In the genomic region with DNA sequence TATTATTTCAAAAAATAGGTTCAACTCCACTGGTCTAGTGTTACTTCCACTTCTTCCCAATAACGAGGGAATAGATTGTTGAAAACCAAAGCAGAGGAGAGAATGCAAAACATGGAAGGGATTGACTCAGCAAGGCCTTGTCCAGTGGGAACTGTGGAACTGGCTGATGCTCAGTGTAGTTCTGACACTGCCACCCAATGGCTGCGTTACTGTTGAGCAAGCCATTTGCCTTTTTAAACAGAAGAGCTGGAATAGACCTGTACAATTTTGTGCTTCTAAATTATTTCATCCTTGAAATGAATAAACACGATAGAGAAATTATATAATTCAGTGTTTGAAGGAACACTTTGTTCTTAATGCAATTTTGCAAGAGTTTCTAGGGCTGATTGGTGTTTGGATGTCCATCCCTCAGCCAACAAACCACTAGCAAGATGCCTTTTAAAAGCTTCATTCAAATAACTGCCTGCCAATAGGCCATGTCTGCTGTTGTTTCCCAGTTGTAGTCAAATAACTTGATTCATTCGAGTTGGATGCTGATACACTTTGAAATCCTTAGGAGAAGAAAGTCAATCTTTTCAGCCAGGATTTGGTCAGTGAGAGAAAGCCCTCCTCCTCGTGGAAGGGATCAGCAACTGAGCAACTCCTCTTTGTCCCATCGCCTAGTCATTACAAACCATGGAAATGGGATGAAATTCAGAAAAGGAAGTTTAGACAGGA, we compare ENCODE assay signal across 12 cellular contexts. TPM values are rescaled to one million over a fixed set of nuclear protein-coding genes. Genes with fewer than 3 reads are reported as not detected.
DNase-seq lines count a peak whose midpoint lies in the region; ATAC-seq lines count a peak whose summit lies in the region.
"Had no signal": no experiment of that assay in that cellular context is flagged by ENCODE, and none has a peak within 500 bp of the region (broad histone marks: within the 10 kb centered on the region; RNA-seq: fewer than 3 reads in every experiment).

No MANE protein-coding gene starts in this region.

- H3K9ac ChIP-seq in adipocyte (ENCODE audit: low read length) (peak overlapping the region; percentile 77), stomach smooth muscle (ENCODE audit: low read length in 2 of 2) (no peak overlapping the region)
- H3K9ac ChIP-seq: parathyroid adenoma had no signal

- H3K27ac Mint-ChIP-seq in activated naive CD8-positive, alpha-beta T cell treated with anti-CD3 and anti-CD28 coated beads, Interleukin-2, amount 50 U/mL, for 24 hours: no peak overlapping the region
- H3K27ac Mint-ChIP-seq: activated CD4-positive, alpha-beta memory T cell treated with anti-CD3 and anti-CD28 coated beads for 36 hours; dendritic cell treated with granulocyte-macrophage colony-stimulating factor and Interleukin-4, amounts not matched to agents 40 ng/mL and 50 ng/mL, for 4 days had no signal

- H3K36me3 Mint-ChIP-seq in activated naive CD8-positive, alpha-beta T cell treated with anti-CD3 and anti-CD28 coated beads, Interleukin-2, amount 50 U/mL, for 24 hours (ENCODE audit: low read depth): no peaks in the 10 kb centered on the region
- H3K36me3 Mint-ChIP-seq: activated CD4-positive, alpha-beta memory T cell treated with anti-CD3 and anti-CD28 coated beads for 36 hours had no signal

- H3K9me3 Mint-ChIP-seq in activated naive CD8-positive, alpha-beta T cell treated with anti-CD3 and anti-CD28 coated beads, Interleukin-2, amount 50 U/mL, for 24 hours: no peaks in the 10 kb centered on the region
- H3K9me3 Mint-ChIP-seq: activated CD4-positive, alpha-beta memory T cell treated with anti-CD3 and anti-CD28 coated beads for 36 hours; dendritic cell treated with granulocyte-macrophage colony-stimulating factor and Interleukin-4, amounts not matched to agents 40 ng/mL and 50 ng/mL, for 4 days had no signal

- DNase-seq in HCEC 1CT (peak; percentile 45), adipocyte (ENCODE audit: low read depth) (peak; percentile 17), hippocampal formation (lab: John Stamatoyannopoulos, UW) (peak; percentile 5 to 18), GF-D8 (lab: John Stamatoyannopoulos, UW) (no peak), cerebellum (ENCODE audit: low spot score) (no peak)
- no peak for DNase-seq in activated naive CD8-positive, alpha-beta T cell treated with anti-CD3 and anti-CD28 coated beads, Interleukin-2, amount 50 U/mL, for 24 hours
- DNase-seq: activated CD4-positive, alpha-beta memory T cell treated with anti-CD3 and anti-CD28 coated beads for 36 hours; NCI-H510A had no signal

- H3K4me3 Mint-ChIP-seq in activated naive CD8-positive, alpha-beta T cell treated with anti-CD3 and anti-CD28 coated beads, Interleukin-2, amount 50 U/mL, for 24 hours: no peak overlapping the region
- H3K4me3 Mint-ChIP-seq: activated CD4-positive, alpha-beta memory T cell treated with anti-CD3 and anti-CD28 coated beads for 36 hours; dendritic cell treated with granulocyte-macrophage colony-stimulating factor and Interleukin-4, amounts not matched to agents 40 ng/mL and 50 ng/mL, for 4 days had no signal

- no peaks in the 10 kb centered on the region for H3K4me1 Mint-ChIP-seq in activated naive CD8-positive, alpha-beta T cell treated with anti-CD3 and anti-CD28 coated beads, Interleukin-2, amount 50 U/mL, for 24 hours

- peaks cover 3% of the 10 kb centered on the region for H3K27me3 Mint-ChIP-seq in activated naive CD8-positive, alpha-beta T cell treated with anti-CD3 and anti-CD28 coated beads, Interleukin-2, amount 50 U/mL, for 24 hours

- H3K27me3 ChIP-seq in adipocyte (replicated peaks; ENCODE audit: control insufficient read depth, insufficient read depth, low read length) (no peaks in the 10 kb centered on the region), stomach smooth muscle (ENCODE audit: control insufficient read depth in 1 of 2, insufficient read depth in 2 of 2, low read length in 2 of 2) (no peaks in the 10 kb centered on the region)

- H3K27ac ChIP-seq in stomach smooth muscle (ENCODE audit: low read length): peak overlapping the region; percentile 59

- H3K4me3 ChIP-seq in adipocyte (ENCODE audit: low read length) (peak overlapping the region; percentile 54), stomach smooth muscle (ENCODE audit: low read length in 2 of 2) (no peak overlapping the region)

- no peaks in the 10 kb centered on the region for H3K36me3 ChIP-seq in adipocyte (ENCODE audit: control insufficient read depth, insufficient read depth, low read length, severe bottlenecking)
- no peaks in the 10 kb centered on the region for H3K36me3 ChIP-seq in stomach smooth muscle (ENCODE audit: control insufficient read depth in 2 of 2, insufficient read depth in 2 of 2, low read length in 2 of 2)

- H3K4me1 ChIP-seq in adipocyte (ENCODE audit: control insufficient read depth, insufficient read depth, low read length) (peaks cover 41% of the 10 kb centered on the region), stomach smooth muscle (ENCODE audit: control insufficient read depth, insufficient read depth, low read length) (no peaks in the 10 kb centered on the region)
- H3K4me1 ChIP-seq: parathyroid adenoma had no signal

- no peak for ATAC-seq in activated naive CD8-positive, alpha-beta T cell treated with anti-CD3 and anti-CD28 coated beads, Interleukin-2, amount 50 U/mL, for 24 hours
- no peak for ATAC-seq in HG02798 (IDR thresholded peaks at IDR 0.05; ENCODE audit: poor library complexity, unreplicated experiment)

- H3K9me3 ChIP-seq in adipocyte (ENCODE audit: control insufficient read depth, low read length) (no peaks in the 10 kb centered on the region), stomach smooth muscle (ENCODE audit: control insufficient read depth in 2 of 2, low read length in 2 of 2) (no peaks in the 10 kb centered on the region)

RNA-seq across cellular contexts. Expression of a gene that starts 7.2 kb away (rescaled TPM):
- 20.6 TPM for total RNA-seq in cerebellum
- total RNA-seq: activated CD4-positive, alpha-beta memory T cell treated with anti-CD3 and anti-CD28 coated beads for 36 hours had no signal

RNA-seq across cellular contexts. Expression of a gene that starts 45.5 kb away (rescaled TPM):
- total RNA-seq in cerebellum: not detected

RNA-seq across cellular contexts. Expression of a gene that starts 49.6 kb away (rescaled TPM):
- total RNA-seq in cerebellum: 0.09 TPM
- total RNA-seq: activated CD4-positive, alpha-beta memory T cell treated with anti-CD3 and anti-CD28 coated beads for 36 hours had no signal

Comparison
In these comparisons a context has a peak if more than half of its experiments do, and no peak if none do; other contexts are left out.
1. DNase-seq: peak in HCEC 1CT (single experiment), adipocyte (single experiment) and hippocampal formation (2 of 2); none in GF-D8 (single experiment), activated naive CD8-positive, alpha-beta T cell treated with anti-CD3 and anti-CD28 coated beads, Interleukin-2, amount 50 U/mL, for 24 hours (single experiment) and cerebellum (single experiment).